1 cellular context compared by ENCODE assay signal in genomic region chr9:38025166-38025565, GRCh38.
TF ChIP-seq lines count a peak whose summit lies in the region.

No MANE protein-coding gene starts in this region.

TF ChIP-seq in WTC11, 78 proteins besides CTCF, POLR2A, EP300 and RAD21 (continued from another document):
- TF ChIP-seq ATF6 (CRISPR knock-in tag; IDR thresholded peaks at IDR 0.05) = no peak
